14 cellular contexts compared by ENCODE assay signal in genomic region chr4:6681191-6681590, GRCh38. TPM values are rescaled to one million over a fixed set of nuclear protein-coding genes. Genes with fewer than 3 reads are reported as not detected.
DNase-seq lines count a peak whose midpoint lies in the region; ATAC-seq and TF ChIP-seq lines count a peak whose summit lies in the region.
"Had no signal": no experiment of that assay in that cellular context is flagged by ENCODE, and none has a peak within 500 bp of the region (broad histone marks: within the 10 kb centered on the region; RNA-seq: fewer than 3 reads in every experiment).

No MANE protein-coding gene starts in this region.

- no peak for TF ChIP-seq EP300 in stomach (IDR thresholded peaks at IDR 0.05)

- H3K4me2 ChIP-seq in DND-41 (ENCODE audit: insufficient read depth, low read length), result no peak overlapping the region

- H3K4me3 ChIP-seq in DND-41 (ENCODE audit: low read depth in 1 of 2, low read length in 2 of 2) (no peak overlapping the region), HFF-Myc (replicated peaks; ENCODE audit: low read depth, low read length) (no peak overlapping the region), mucosa of descending colon (no peak overlapping the region), stomach (no peak overlapping the region), esophagus squamous epithelium (no peak overlapping the region)
- H3K4me3 ChIP-seq: dorsolateral prefrontal cortex, lung had no signal

- intact Hi-C loops in mucosa of descending colon (cut with DNase I, micrococcal nuclease) (no loop called here), stomach (cut with DNase I; ENCODE audit: low total_unique reads) (no loop called here), esophagus squamous epithelium (cut with DNase I) (no loop called here)

- TF ChIP-seq POLR2A in stomach (IDR thresholded peaks at IDR 0.05), result no peak
- no peak for TF ChIP-seq POLR2A in esophagus squamous epithelium (IDR thresholded peaks at IDR 0.05)

- peaks cover 50% of the 10 kb centered on the region for H4K20me1 ChIP-seq in DND-41 (ENCODE audit: insufficient read depth, low read length)

- H3K79me2 ChIP-seq in DND-41 (ENCODE audit: insufficient read depth, low read length), result peaks cover 24% of the 10 kb centered on the region

- no peaks in the 10 kb centered on the region for H3K27me3 ChIP-seq in DND-41 (ENCODE audit: insufficient read depth, low read length, poor library complexity)
- H3K27me3 ChIP-seq in stomach, result no peaks in the 10 kb centered on the region
- no peaks in the 10 kb centered on the region for H3K27me3 ChIP-seq in esophagus squamous epithelium
- H3K27me3 ChIP-seq: dorsolateral prefrontal cortex had no signal

- no peak overlapping the region for H3K9ac ChIP-seq in DND-41 (ENCODE audit: low read depth, low read length)

- DNase-seq in DND-41, result no peak
- no peak for DNase-seq in HFF-Myc (ENCODE audit: extremely low read depth, low read depth)
- DNase-seq in mucosa of descending colon, result peak in 1 of 3 donors; percentile 41
- DNase-seq in SHP77 treated with DMSO at 0.1 percent for 48 hours (lab: John Stamatoyannopoulos, UW), result no peak
- no peak for DNase-seq in stomach
- DNase-seq in esophagus squamous epithelium (lab: John Stamatoyannopoulos, UW), result no peak
- DNase-seq: activated CD4-positive, alpha-beta T cell treated with anti-CD3 and anti-CD28 coated beads, Interleukin-2, amount 50 U/mL, for 1 hour; CD4-positive, alpha-beta memory T cell; stimulated activated naive CD4-positive, alpha-beta T cell treated with Interleukin-2 at 50 U/mL for 16 hours had no signal

- H2AFZ ChIP-seq in DND-41 (ENCODE audit: low read depth, low read length), result no peak overlapping the region

- H3K36me3 ChIP-seq in DND-41 (ENCODE audit: insufficient read depth, low read length) (peaks cover 26% of the 10 kb centered on the region), mucosa of descending colon (ENCODE audit: low read depth) (no peaks in the 10 kb centered on the region), stomach (peaks cover 0 to 13% (median 5%) of the 10 kb centered on the region in 4 donors), esophagus squamous epithelium (peaks cover 0 to 15% (median 0%) of the 10 kb centered on the region in 3 donors)

- ATAC-seq in DND-41 (ENCODE audit: insufficient read depth, low read depth), result peak; percentile 25; the same call in 1 of the 3 replicates
- peak; percentile 63 for ATAC-seq in mucosa of descending colon
- ATAC-seq: activated T-helper 17 cell treated with anti-CD3 and anti-CD28 coated beads, Interleukin-2, amount 50 U/mL, for 72 hours; PC-3 had no signal

- H3K27ac ChIP-seq in DND-41 (ENCODE audit: low read length) (no peak overlapping the region), VCaP (no peak overlapping the region), stomach (no peak overlapping the region), esophagus squamous epithelium (no peak overlapping the region)
- H3K27ac ChIP-seq: dorsolateral prefrontal cortex had no signal

- no peak for TF ChIP-seq CTCF in DND-41 (IDR thresholded peaks at IDR 0.05; ENCODE audit: borderline replicate concordance, extremely low read depth, low read length, poor library complexity, severe bottlenecking)
- peak; percentile 22 for TF ChIP-seq CTCF in HFF-Myc (IDR thresholded peaks at IDR 0.05; ENCODE audit: low read depth, low read length, missing control alignments)
- peak; percentile 60 for TF ChIP-seq CTCF in VCaP (conservative IDR thresholded peaks at IDR 0.05)
- no peak for TF ChIP-seq CTCF in mucosa of descending colon (IDR thresholded peaks at IDR 0.05)
- peak in 2 of 7 experiments; percentile 10 for TF ChIP-seq CTCF in stomach (IDR thresholded peaks at IDR 0.05)
- peak in 2 of 6 experiments; percentile 18 to 48 for TF ChIP-seq CTCF in esophagus squamous epithelium (IDR thresholded peaks at IDR 0.05)

- H3K4me1 ChIP-seq in DND-41 (ENCODE audit: insufficient read depth, low read length), result peaks cover 19% of the 10 kb centered on the region
- H3K4me1 ChIP-seq in mucosa of descending colon (ENCODE audit: low read depth), result peaks cover 2% of the 10 kb centered on the region
- H3K4me1 ChIP-seq in stomach, result peaks cover 4 to 17% (median 15%) of the 10 kb centered on the region in 4 donors
- peaks cover 7 to 17% (median 12%) of the 10 kb centered on the region in 3 donors for H3K4me1 ChIP-seq in esophagus squamous epithelium

- 72 to 90% (median 81%) methylated on average over 6 to 9 of the region's 9 CpGs for WGBS in stomach, 5 donors
- WGBS in esophagus squamous epithelium, 2 donors, result no CpG with 5 or more reads among the region's 9 CpGs

- H3K9me3 ChIP-seq in DND-41 (ENCODE audit: insufficient read depth, low read length, severe bottlenecking), result no peaks in the 10 kb centered on the region
- H3K9me3 ChIP-seq in mucosa of descending colon, result no peaks in the 10 kb centered on the region
- H3K9me3 ChIP-seq in stomach, result peaks cover 0 to 4% (median 0%) of the 10 kb centered on the region in 4 donors
- no peaks in the 10 kb centered on the region for H3K9me3 ChIP-seq in esophagus squamous epithelium

RNA-seq across cellular contexts. Expression of gene S100P, which starts 12.5 kb away (rescaled TPM):
- total RNA-seq in mucosa of descending colon, result 100 to 1,000 TPM in 1 of 3 donors, 10 to 100 TPM in 2; 15.7 to 189 (median 70.4) TPM
- 100 to 1,000 TPM in 2 of 5 donors, 10 to 100 TPM in 1, 1 to 10 TPM in 1, not detected in 1; 3.1 to 237 (median 93.3) TPM for total RNA-seq in stomach
- polyA plus RNA-seq in stomach, result 1,000 to 10,000 TPM in 1 of 3 donors, 100 to 1,000 TPM in 2; 142 to 2,173 (median 337) TPM
- total RNA-seq in esophagus squamous epithelium, result 10 to 100 TPM; 15.8 to 65.8 (median 51.8) TPM

RNA-seq across cellular contexts. Expression of gene MRFAP1L1, which starts 28.5 kb away (rescaled TPM):
- 10 to 100 TPM; 24.2 to 49.0 (median 31.2) TPM for total RNA-seq in mucosa of descending colon
- total RNA-seq in stomach, result 10 to 100 TPM in 4 of 5 donors, 1 to 10 TPM in 1; 2.3 to 60.7 (median 51.7) TPM
- polyA plus RNA-seq in stomach, result 10 to 100 TPM; 54.6 to 61.9 (median 57.3) TPM
- total RNA-seq in esophagus squamous epithelium, result 10 to 100 TPM; 29.5 to 63.5 (median 48.2) TPM

RNA-seq across cellular contexts. Expression of gene BLOC1S4, which starts 34.8 kb away (rescaled TPM):
- 10 to 100 TPM; 11.8 to 12.8 (median 11.8) TPM for total RNA-seq in mucosa of descending colon
- total RNA-seq in stomach, result 10 to 100 TPM in 4 of 5 donors, 1 to 10 TPM in 1; 9.5 to 64.3 (median 31.5) TPM
- polyA plus RNA-seq in stomach, result 10 to 100 TPM in 1 of 3 donors, 1 to 10 TPM in 2; 8.4 to 13.1 (median 8.9) TPM
- 10 to 100 TPM; 12.4 to 19.6 (median 14.3) TPM for total RNA-seq in esophagus squamous epithelium

RNA-seq across cellular contexts. Expression of gene MRFAP1, which starts 40.7 kb away (rescaled TPM):
- total RNA-seq in mucosa of descending colon (100 to 1,000 TPM; 115 to 244 (median 172) TPM), stomach (100 to 1,000 TPM in 3 of 5 donors, 10 to 100 TPM in 2; 51.9 to 369 (median 105) TPM), esophagus squamous epithelium (100 to 1,000 TPM; 147 to 234 (median 186) TPM)
- 100 to 1,000 TPM; 234 to 315 (median 267) TPM for polyA plus RNA-seq in stomach

Comparison
In these comparisons a context has a peak if more than half of its experiments do, and no peak if none do; other contexts are left out.
1. CTCF ChIP-seq: peak in HFF-Myc (single experiment) and VCaP (single experiment); none in DND-41 (single experiment) and mucosa of descending colon (single experiment).